Comparison of ENCODE assay signal across 10 cellular contexts in the genomic region with DNA sequence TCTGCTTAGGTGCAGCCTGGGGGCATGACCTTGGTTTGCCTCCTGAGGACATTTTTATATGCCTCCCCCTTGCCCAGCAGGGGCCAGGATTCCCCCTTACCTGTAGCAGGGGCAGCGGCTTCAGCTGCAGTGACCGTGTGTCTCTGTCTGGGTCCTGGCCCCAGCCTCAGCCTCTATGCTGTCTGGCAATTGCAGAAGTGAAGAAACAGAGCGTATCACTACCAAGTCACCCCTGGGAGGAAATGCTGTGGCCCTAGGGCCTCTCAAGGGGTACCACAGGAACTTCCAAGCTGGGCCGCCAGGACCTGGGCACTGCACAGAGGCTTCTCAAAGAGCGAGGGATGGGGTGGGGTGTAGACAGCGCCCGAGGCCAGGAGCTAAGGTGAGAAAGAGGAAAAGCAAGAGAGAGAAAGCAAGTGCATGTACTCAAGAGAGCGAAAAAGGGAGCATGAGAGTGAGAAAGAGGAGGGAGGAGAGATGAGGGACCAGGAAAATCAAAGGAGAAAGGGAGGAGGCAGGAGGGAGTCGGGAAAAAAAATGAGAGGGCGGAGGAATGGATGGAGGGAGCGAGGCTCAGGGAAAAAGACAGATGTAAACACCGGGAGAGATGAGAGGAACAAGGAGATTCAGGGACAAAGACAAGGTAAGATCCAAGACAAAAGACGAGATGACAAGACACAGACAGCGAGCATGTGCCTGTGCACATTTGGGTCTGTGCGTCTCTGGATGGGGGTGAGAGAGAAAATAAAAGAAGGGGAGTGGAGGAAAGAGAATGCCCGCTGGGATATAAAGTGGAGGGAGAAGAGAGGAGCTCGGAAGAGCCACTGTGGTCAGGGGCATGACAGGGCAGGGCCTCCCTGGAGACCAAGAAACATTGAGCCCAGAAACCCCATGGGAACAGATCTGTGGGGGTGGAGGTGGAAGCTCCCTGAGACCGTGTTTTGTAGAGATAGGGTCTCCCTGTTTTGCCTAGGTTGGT. TPM values are rescaled to one million over a fixed set of nuclear protein-coding genes. Genes with fewer than 3 reads are reported as not detected.
A peak's percentile ranks its signal among the peaks of the same experiment; 100 is the strongest.
DNase-seq lines count a peak whose midpoint lies in the region; ATAC-seq and TF ChIP-seq lines count a peak whose summit lies in the region.
"Had no signal": no experiment of that assay in that cellular context is flagged by ENCODE, and none has a peak within 500 bp of the region (broad histone marks: within the 10 kb centered on the region; RNA-seq: fewer than 3 reads in every experiment).

PTAFR (minus strand) TSS at position 199 of the 979 bp plus-strand sequence. CDS start 25,669 bp downstream, outside the sequence.

- TF ChIP-seq POLR2A in breast epithelium (IDR thresholded peaks at IDR 0.05) (no peak), transverse colon (IDR thresholded peaks at IDR 0.05) (peak; percentile 28)

- intact Hi-C loops in breast epithelium (cut with DNase I; ENCODE audit: low total_unique reads): no loop called here
- intact Hi-C loops in MCF 10A (cut with micrococcal nuclease): no loop called here
- intact Hi-C loops in left cardiac atrium (cut with DNase I): no loop called here
- intact Hi-C loops in transverse colon (cut with DNase I; ENCODE audit: low total_unique reads): no loop called here

- H3K27ac Mint-ChIP-seq in MCF 10A (ENCODE audit: low read depth, unreplicated experiment): no peak within 1 kb of the TSS

- no peak for TF ChIP-seq CTCF in breast epithelium (IDR thresholded peaks at IDR 0.05)
- TF ChIP-seq CTCF in MCF 10A (IDR thresholded peaks at IDR 0.05; ENCODE audit: unreplicated experiment): no peak
- no peak for TF ChIP-seq CTCF in transverse colon (IDR thresholded peaks at IDR 0.05)

- H3K4me1 Mint-ChIP-seq in MCF 10A (ENCODE audit: insufficient read depth, unreplicated experiment): peaks cover 9% of the 10 kb centered on the region

- no peaks in the 10 kb centered on the region for H3K9me3 Mint-ChIP-seq in MCF 10A (ENCODE audit: unreplicated experiment)

- H3K4me3 Mint-ChIP-seq in MCF 10A (ENCODE audit: unreplicated experiment): no peak within 1 kb of the TSS

- H3K27ac ChIP-seq in breast epithelium (peak within 1 kb of the TSS in 1 of 2 donors; percentile 81), transverse colon (peak within 1 kb of the TSS; percentile 55 to 74 (median 68))
- H3K27ac ChIP-seq: RWPE1 had no signal

- 63 to 71% methylated on average over 12 to 18 of the region's 18 CpGs for whole genome bisulfite sequencing in transverse colon (ENCODE audit: low coverage in 1 of 2), 2 donors

- POLR2A ChIA-PET in MCF 10A (lab: Yijun Ruan, JAX): no interaction called here

- H3K36me3 ChIP-seq in breast epithelium: no peaks in the 10 kb centered on the region
- H3K36me3 ChIP-seq in transverse colon: no peaks in the 10 kb centered on the region

- no peaks in the 10 kb centered on the region for H3K27me3 ChIP-seq in breast epithelium
- H3K27me3 ChIP-seq in transverse colon: no peaks in the 10 kb centered on the region

- no peak for TF ChIP-seq EP300 in transverse colon (IDR thresholded peaks at IDR 0.05; ENCODE audit: low read depth)

- H3K9me3 ChIP-seq in breast epithelium: no peaks in the 10 kb centered on the region
- no peaks in the 10 kb centered on the region for H3K9me3 ChIP-seq in transverse colon

- H3K4me1 ChIP-seq in breast epithelium: no peaks in the 10 kb centered on the region
- H3K4me1 ChIP-seq in transverse colon: peaks cover 0 to 32% (median 17%) of the 10 kb centered on the region in 4 donors

- H3K4me3 ChIP-seq in breast epithelium (peak within 1 kb of the TSS; percentile 5 to 15 (median 8)), transverse colon (peak within 1 kb of the TSS in 1 of 4 donors; percentile 31)

- DNase-seq in breast epithelium (ENCODE audit: low spot score in 2 of 2) (no peak), MCF 10A (ENCODE audit: unreplicated experiment) (no peak), NOMO-1 treated with dmso at 0.1 percent for 144 hours (lab: John Stamatoyannopoulos, UW; ENCODE audit: unreplicated experiment) (peak; percentile 84), left cardiac atrium (no peak), transverse colon (peak; percentile 41), NCI-H1694 treated with DMSO at 0.1 percent for 48 hours (lab: John Stamatoyannopoulos, UW) (no peak), anterior cingulate cortex (lab: John Stamatoyannopoulos, UW) (no peak)
- DNase-seq: ACHN had no signal

- CTCF ChIA-PET in MCF 10A (lab: Yijun Ruan, JAX): interaction anchor here (0.6 kb wide), 2 partner anchors 41 to 1759 kb away, joined by 3 to 4 read pairs; no protein-coding TSS in a partner anchor

- H3K27me3 Mint-ChIP-seq in MCF 10A (ENCODE audit: insufficient read depth, unreplicated experiment): no peaks in the 10 kb centered on the region

- ATAC-seq in left cardiac atrium (peak; percentile 11 to 45), HG03139 (IDR thresholded peaks at IDR 0.05; ENCODE audit: unreplicated experiment) (no peak)

- peaks cover under 1% of the 10 kb centered on the region for H3K36me3 Mint-ChIP-seq in MCF 10A (ENCODE audit: insufficient read depth, unreplicated experiment)

- in situ Hi-C loops in transverse colon (cut with MboI; ENCODE audit: low pct_ligation_motif_present in 1 of 4, low pct_unique_long_range_greater_than_20kb in 1 of 4, low sequenced_read_pairs in 3 of 4): no loop called here

- no TSS peak for BruUV-seq in MCF 10A (replicated peaks; lab: Mats Ljungman, UMichigan)

RNA-seq across cellular contexts. Expression of gene PTAFR, which starts in this region (rescaled TPM):
- total RNA-seq in breast epithelium (1 to 10 TPM; 5.6 to 8.3 (median 6.2) TPM), MCF 10A (2022) (1.6 and 1.8 TPM in 2 replicates), left cardiac atrium (1 to 10 TPM; 4.7 to 5.2 TPM), transverse colon (10 to 100 TPM in 1 of 4 donors, 1 to 10 TPM in 3; 2.0 to 51.7 (median 4.2) TPM)

Comparison
In these comparisons a context has a peak if more than half of its experiments do, and no peak if none do; other contexts are left out.
1. DNase-seq: peak in NOMO-1 treated with dmso at 0.1 percent for 144 hours (single experiment) and transverse colon (single experiment); none in breast epithelium (0 of 2), MCF 10A (single experiment), left cardiac atrium (single experiment), NCI-H1694 treated with DMSO at 0.1 percent for 48 hours (single experiment) and anterior cingulate cortex (0 of 58).